In the genomic region with DNA sequence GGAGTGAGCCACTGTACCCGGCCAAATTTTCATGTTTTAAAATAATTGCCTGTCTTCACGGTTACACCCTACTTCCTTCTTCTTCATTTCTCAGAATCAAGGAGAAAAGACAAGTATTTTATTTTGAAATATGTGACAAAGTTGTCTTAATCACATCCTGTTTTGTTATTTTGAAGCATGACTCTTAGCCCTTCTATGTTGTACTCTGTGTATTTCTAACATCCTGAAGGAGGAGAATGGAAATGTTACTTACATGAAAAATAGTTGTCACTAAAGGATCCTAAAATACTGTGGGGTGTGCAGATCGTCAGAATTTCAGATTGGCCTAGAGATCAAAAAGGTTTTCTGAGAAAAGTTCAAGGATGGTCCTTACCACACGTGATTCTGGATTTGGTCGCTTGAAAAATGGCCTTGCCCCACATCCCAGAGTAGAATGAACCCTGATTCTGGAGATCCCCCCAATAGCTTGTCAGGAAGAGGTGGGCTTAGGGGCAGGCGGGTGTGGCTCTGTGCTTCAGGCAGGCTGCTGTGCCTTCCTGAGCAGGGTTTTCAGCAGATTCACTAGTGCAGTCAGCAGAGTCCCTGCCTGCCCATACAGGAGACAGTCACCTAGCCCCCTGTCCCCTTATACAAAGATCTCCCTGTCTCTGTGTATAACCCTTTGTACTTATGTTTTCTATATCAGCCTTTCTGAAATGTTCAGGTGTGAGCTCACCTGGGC, we compare ENCODE assay signal across 12 cellular contexts. TPM values are rescaled to one million over a fixed set of nuclear protein-coding genes. Genes with fewer than 3 reads are reported as not detected.
A peak's percentile ranks its signal among the peaks of the same experiment; 100 is the strongest.
DNase-seq lines count a peak whose midpoint lies in the region; ATAC-seq and TF ChIP-seq lines count a peak whose summit lies in the region.
"Had no signal": no experiment of that assay in that cellular context is flagged by ENCODE, and none has a peak within 500 bp of the region (broad histone marks: within the 10 kb centered on the region; RNA-seq: fewer than 3 reads in every experiment).

No MANE protein-coding gene starts in this region.

- H3K9me3 ChIP-seq in skeletal muscle tissue (ENCODE audit: control insufficient read depth in 3 of 3, low read length in 3 of 3), result no peaks in the 10 kb centered on the region
- H3K9me3 ChIP-seq: A549 had no signal

- CTCF ChIA-PET in RWPE1 (lab: Yijun Ruan, JAX), result interaction anchor here (0.6 to 1.2 kb wide), 2 partner anchors 10 to 13 kb away, joined by 3 to 4 read pairs; no protein-coding TSS in a partner anchor

- peak; percentile 80 to 83 for ATAC-seq in activated CD4-positive, CD25-positive, alpha-beta regulatory T cell treated with anti-CD3 and anti-CD28 coated beads, Interleukin-2, amount 50 U/mL, for 24 hours
- no peak for ATAC-seq in stimulated activated naive B cell treated with anti-CD40 and anti-IgM and Interleukin-4, amounts not matched to agents 10 μg/mL and 1 μg/mL and 100 μg/mL, for 72 hours (replicated peaks)
- ATAC-seq in GM18861 (IDR thresholded peaks at IDR 0.05; ENCODE audit: unreplicated experiment), result no peak
- ATAC-seq: A549 had no signal

- no peak for TF ChIP-seq CTCF in RWPE1 (conservative IDR thresholded peaks at IDR 0.05; ENCODE audit: low read depth)

- POLR2A ChIA-PET in RWPE1 (lab: Yijun Ruan, JAX; ENCODE audit: low non-redundant PET), result no interaction called here

- no peak overlapping the region for H3K4me3 ChIP-seq in skeletal muscle tissue (ENCODE audit: low read length in 3 of 3)
- H3K4me3 ChIP-seq: A549 had no signal

- H3K27me3 ChIP-seq in skeletal muscle tissue (ENCODE audit: control insufficient read depth in 3 of 3, insufficient read depth in 3 of 3, low read length in 3 of 3), result no peaks in the 10 kb centered on the region

- H3K27me3 Mint-ChIP-seq in stimulated activated naive B cell treated with anti-CD40 and anti-IgM and Interleukin-4, amounts not matched to agents 10 μg/mL and 1 μg/mL and 100 μg/mL, for 72 hours, result no peaks in the 10 kb centered on the region

- H3K4me1 Mint-ChIP-seq in stimulated activated naive B cell treated with anti-CD40 and anti-IgM and Interleukin-4, amounts not matched to agents 10 μg/mL and 1 μg/mL and 100 μg/mL, for 72 hours, result peaks cover 8 to 23% of the 10 kb centered on the region in 2 donors

- H3K4me1 ChIP-seq in skeletal muscle tissue (ENCODE audit: control insufficient read depth in 3 of 3, insufficient read depth in 3 of 3, low read length in 3 of 3), result no peaks in the 10 kb centered on the region

- H3K4me3 Mint-ChIP-seq in stimulated activated naive B cell treated with anti-CD40 and anti-IgM and Interleukin-4, amounts not matched to agents 10 μg/mL and 1 μg/mL and 100 μg/mL, for 72 hours, result no peak overlapping the region

- no peak overlapping the region for H3K27ac Mint-ChIP-seq in stimulated activated naive B cell treated with anti-CD40 and anti-IgM and Interleukin-4, amounts not matched to agents 10 μg/mL and 1 μg/mL and 100 μg/mL, for 72 hours

- peaks cover 34 to 38% of the 10 kb centered on the region in 2 donors for H3K36me3 Mint-ChIP-seq in stimulated activated naive B cell treated with anti-CD40 and anti-IgM and Interleukin-4, amounts not matched to agents 10 μg/mL and 1 μg/mL and 100 μg/mL, for 72 hours

- no peak overlapping the region for H3K9ac ChIP-seq in skeletal muscle tissue (ENCODE audit: low read depth in 1 of 3, low read length in 3 of 3)

- H3K36me3 ChIP-seq in skeletal muscle tissue (ENCODE audit: control insufficient read depth in 3 of 3, insufficient read depth in 3 of 3, low read length in 3 of 3), result peaks cover 9 to 29% (median 19%) of the 10 kb centered on the region in 3 donors

- DNase-seq in activated CD4-positive, CD25-positive, alpha-beta regulatory T cell (lab: John Stamatoyannopoulos, UW), result no peak
- DNase-seq in RWPE1 (ENCODE audit: low spot score) (no peak), dermis blood vessel endothelial cell (peak; percentile 35), SW480 (ENCODE audit: low spot score) (no peak)
- no peak for DNase-seq in stimulated activated naive B cell treated with anti-CD40 and anti-IgM and Interleukin-4, amounts not matched to agents 10 μg/mL and 1 μg/mL and 100 μg/mL, for 72 hours
- DNase-seq: H7, NCI-H1092 had no signal

- peak overlapping the region; percentile 79 for H3K27ac ChIP-seq in RWPE1
- peak overlapping the region; percentile 6 for H3K27ac ChIP-seq in skeletal muscle tissue (ENCODE audit: low read depth, low read length)
- H3K27ac ChIP-seq: A549, VCaP had no signal

- no peaks in the 10 kb centered on the region for H3K9me3 Mint-ChIP-seq in stimulated activated naive B cell treated with anti-CD40 and anti-IgM and Interleukin-4, amounts not matched to agents 10 μg/mL and 1 μg/mL and 100 μg/mL, for 72 hours

RNA-seq across cellular contexts. Expression of a gene that starts 8.6 kb away (rescaled TPM):
- total RNA-seq in dermis blood vessel endothelial cell (13.2 and 30.3 TPM in 2 replicates), skeletal muscle tissue (1.0 TPM)

Comparison
In these comparisons a context has a peak if more than half of its experiments do, and no peak if none do; other contexts are left out.
1. ATAC-seq: peak in activated CD4-positive, CD25-positive, alpha-beta regulatory T cell treated with anti-CD3 and anti-CD28 coated beads, Interleukin-2, amount 50 U/mL, for 24 hours (2 of 2); none in stimulated activated naive B cell treated with anti-CD40 and anti-IgM and Interleukin-4, amounts not matched to agents 10 μg/mL and 1 μg/mL and 100 μg/mL, for 72 hours (0 of 2) and GM18861 (single experiment).